18 cellular contexts compared by ENCODE assay signal in the genomic region with DNA sequence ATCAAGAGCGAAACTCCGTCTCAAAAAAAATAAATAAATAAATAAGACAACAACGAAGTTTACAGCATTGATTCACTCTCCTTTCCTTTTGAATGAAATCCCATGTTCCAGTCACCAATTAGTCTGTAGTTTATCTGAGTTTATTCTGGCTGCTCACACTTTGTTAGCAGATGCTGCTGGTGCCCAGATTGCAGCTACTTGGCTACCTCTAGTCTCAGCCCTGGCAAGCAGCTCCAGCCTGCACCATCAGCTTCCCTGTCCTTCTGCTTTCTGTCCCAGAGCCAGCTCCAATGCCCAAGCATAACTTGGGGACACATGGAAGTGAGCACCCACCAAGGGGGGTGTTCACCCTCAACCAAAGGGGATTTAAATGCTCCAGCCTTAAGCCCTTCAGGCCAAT. TPM values are rescaled to one million over a fixed set of nuclear protein-coding genes. Genes with fewer than 3 reads are reported as not detected.
DNase-seq lines count a peak whose midpoint lies in the region; ATAC-seq and TF ChIP-seq lines count a peak whose summit lies in the region.
"Had no signal": no experiment of that assay in that cellular context is flagged by ENCODE, and none has a peak within 500 bp of the region (broad histone marks: within the 10 kb centered on the region; RNA-seq: fewer than 3 reads in every experiment).

No MANE protein-coding gene starts in this region.

- H2AFZ ChIP-seq in DND-41 (ENCODE audit: low read depth, low read length) = no peak overlapping the region; the same call in 1 of the 2 replicates

- no peaks in the 10 kb centered on the region for H3K9me3 ChIP-seq in DND-41 (ENCODE audit: insufficient read depth, low read length, severe bottlenecking)
- H3K9me3 ChIP-seq in right cardiac atrium (ENCODE audit: control insufficient read depth, low read length) = no peaks in the 10 kb centered on the region

- peaks cover 5% of the 10 kb centered on the region; the same call in 1 of the 2 replicates for H3K9me3 Mint-ChIP-seq in WTC11
- H3K9me3 Mint-ChIP-seq in activated CD8-positive, alpha-beta T cell treated with anti-CD3 and anti-CD28 coated beads, Interleukin-2, amount 10 ng/mL, durations not matched to agents 7 days and 5 days (ENCODE audit: insufficient read depth) = no peaks in the 10 kb centered on the region

- peak; percentile 22 for DNase-seq in AG20443 (ENCODE audit: low spot score)
- DNase-seq in DND-41 = no peak
- DNase-seq in WTC11 (ENCODE audit: low spot score) = no peak
- peak; percentile 28 to 81 (median 69) for DNase-seq in right cardiac atrium
- no peak for DNase-seq in NCI-H1436 treated with DMSO at 0.1 percent for 48 hours (lab: John Stamatoyannopoulos, UW)
- no peak for DNase-seq in activated CD8-positive, alpha-beta T cell treated with anti-CD3 and anti-CD28 coated beads, Interleukin-2, amount 10 ng/mL, durations not matched to agents 7 days and 5 days
- DNase-seq: COR-L47, DMS153, Karpas-422, NCI-H1048, NCI-H1436, NCI-H2081, NCI-H2171 treated with DMSO at 0.1 percent for 48 hours, NCI-H748 treated with DMSO at 0.1 percent for 48 hours, T-helper 1 cell had no signal

- WGBS in right cardiac atrium = 55% methylated on average over 3 of the region's 3 CpGs

- H3K27ac ChIP-seq in DND-41 (ENCODE audit: low read length) (peak overlapping the region; percentile 9; the same call in 1 of the 2 replicates), right cardiac atrium (ENCODE audit: low read length) (no peak overlapping the region)
- H3K27ac ChIP-seq: HL-60 had no signal

- H3K36me3 Mint-ChIP-seq in WTC11 = no peaks in the 10 kb centered on the region
- no peaks in the 10 kb centered on the region for H3K36me3 Mint-ChIP-seq in activated CD8-positive, alpha-beta T cell treated with anti-CD3 and anti-CD28 coated beads, Interleukin-2, amount 10 ng/mL, durations not matched to agents 7 days and 5 days (ENCODE audit: low read depth)

- no peak overlapping the region for H3K4me3 Mint-ChIP-seq in WTC11
- H3K4me3 Mint-ChIP-seq in activated CD8-positive, alpha-beta T cell treated with anti-CD3 and anti-CD28 coated beads, Interleukin-2, amount 10 ng/mL, durations not matched to agents 7 days and 5 days = no peak overlapping the region
- H3K4me3 Mint-ChIP-seq: B cell had no signal

- H3K4me2 ChIP-seq in DND-41 (ENCODE audit: insufficient read depth, low read length) = no peak overlapping the region

- H3K9ac ChIP-seq in DND-41 (ENCODE audit: low read depth, low read length) = no peak overlapping the region

- intact Hi-C loops in right cardiac atrium (cut with DNase I) = no loop called here

- no peak for TF ChIP-seq CTCF in DND-41 (IDR thresholded peaks at IDR 0.05; ENCODE audit: borderline replicate concordance, extremely low read depth, low read length, poor library complexity, severe bottlenecking)
- no peak for TF ChIP-seq CTCF in WTC11 (IDR thresholded peaks at IDR 0.05)

- no peaks in the 10 kb centered on the region for H4K20me1 ChIP-seq in DND-41 (ENCODE audit: insufficient read depth, low read length)

- 0 out of 2 replicates have a peak overlapping the region, but pooled peaks have one; percentile 8 for H3K27ac Mint-ChIP-seq in WTC11
- no peak overlapping the region for H3K27ac Mint-ChIP-seq in activated CD8-positive, alpha-beta T cell treated with anti-CD3 and anti-CD28 coated beads, Interleukin-2, amount 10 ng/mL, durations not matched to agents 7 days and 5 days
- H3K27ac Mint-ChIP-seq: B cell had no signal

- H3K27me3 ChIP-seq in DND-41 (ENCODE audit: insufficient read depth, low read length, poor library complexity) = no peaks in the 10 kb centered on the region
- no peaks in the 10 kb centered on the region for H3K27me3 ChIP-seq in right cardiac atrium (ENCODE audit: control insufficient read depth, insufficient read depth)

- no peaks in the 10 kb centered on the region for H3K36me3 ChIP-seq in DND-41 (ENCODE audit: insufficient read depth, low read length)

- no peaks in the 10 kb centered on the region for H3K27me3 Mint-ChIP-seq in WTC11 (ENCODE audit: low read depth)
- H3K27me3 Mint-ChIP-seq in activated CD8-positive, alpha-beta T cell treated with anti-CD3 and anti-CD28 coated beads, Interleukin-2, amount 10 ng/mL, durations not matched to agents 7 days and 5 days (ENCODE audit: low read depth) = peaks cover 14% of the 10 kb centered on the region

- CTCF ChIA-PET in WTC11 (lab: Charles Lee) = no interaction called here
- CTCF ChIA-PET in activated CD8-positive, alpha-beta T cell treated with anti-CD3 and anti-CD28 coated beads, Interleukin-2, amount 10 ng/mL, durations not matched to agents 7 days and 5 days (lab: Charles Lee) = no interaction called here

- H3K79me2 ChIP-seq in DND-41 (ENCODE audit: insufficient read depth, low read length) = no peaks in the 10 kb centered on the region

- H3K4me3 ChIP-seq in DND-41 (ENCODE audit: low read depth in 1 of 2, low read length in 2 of 2) (no peak overlapping the region), right cardiac atrium (ENCODE audit: low read length) (no peak overlapping the region)

- ATAC-seq in DND-41 (ENCODE audit: insufficient read depth, low read depth) (no peak), WTC11 (no peak), right cardiac atrium (peak; percentile 45 to 80), GM19397 (IDR thresholded peaks at IDR 0.05; ENCODE audit: unreplicated experiment) (no peak)
- ATAC-seq in activated CD8-positive, alpha-beta T cell treated with anti-CD3 and anti-CD28 coated beads, Interleukin-2, amount 10 ng/mL, durations not matched to agents 7 days and 5 days = no peak

- peaks cover 21% of the 10 kb centered on the region for H3K4me1 Mint-ChIP-seq in WTC11
- H3K4me1 Mint-ChIP-seq in activated CD8-positive, alpha-beta T cell treated with anti-CD3 and anti-CD28 coated beads, Interleukin-2, amount 10 ng/mL, durations not matched to agents 7 days and 5 days (ENCODE audit: low read depth) = no peaks in the 10 kb centered on the region
- H3K4me1 Mint-ChIP-seq: B cell had no signal

- H3K4me1 ChIP-seq in DND-41 (ENCODE audit: insufficient read depth, low read length) (peaks cover 4% of the 10 kb centered on the region; the same call in 1 of the 2 replicates), right cardiac atrium (ENCODE audit: control insufficient read depth, insufficient read depth, low read length) (no peaks in the 10 kb centered on the region)

- POLR2A ChIA-PET in WTC11 (lab: Charles Lee) = no interaction called here
- POLR2A ChIA-PET in activated CD8-positive, alpha-beta T cell treated with anti-CD3 and anti-CD28 coated beads, Interleukin-2, amount 10 ng/mL, durations not matched to agents 7 days and 5 days (lab: Charles Lee) = no interaction called here

TF ChIP-seq in WTC11, 78 proteins besides CTCF, POLR2A, EP300 and RAD21 (continues in another document):
- no peak for TF ChIP-seq NFYB (CRISPR knock-in tag; conservative IDR thresholded peaks at IDR 0.05; ENCODE audit: low read depth)
- no peak for TF ChIP-seq ZNF138 (CRISPR knock-in tag; conservative IDR thresholded peaks at IDR 0.05)
- TF ChIP-seq OVOL2 (CRISPR knock-in tag; IDR thresholded peaks at IDR 0.05; ENCODE audit: borderline replicate concordance) = no peak
- TF ChIP-seq, protein P1, sequence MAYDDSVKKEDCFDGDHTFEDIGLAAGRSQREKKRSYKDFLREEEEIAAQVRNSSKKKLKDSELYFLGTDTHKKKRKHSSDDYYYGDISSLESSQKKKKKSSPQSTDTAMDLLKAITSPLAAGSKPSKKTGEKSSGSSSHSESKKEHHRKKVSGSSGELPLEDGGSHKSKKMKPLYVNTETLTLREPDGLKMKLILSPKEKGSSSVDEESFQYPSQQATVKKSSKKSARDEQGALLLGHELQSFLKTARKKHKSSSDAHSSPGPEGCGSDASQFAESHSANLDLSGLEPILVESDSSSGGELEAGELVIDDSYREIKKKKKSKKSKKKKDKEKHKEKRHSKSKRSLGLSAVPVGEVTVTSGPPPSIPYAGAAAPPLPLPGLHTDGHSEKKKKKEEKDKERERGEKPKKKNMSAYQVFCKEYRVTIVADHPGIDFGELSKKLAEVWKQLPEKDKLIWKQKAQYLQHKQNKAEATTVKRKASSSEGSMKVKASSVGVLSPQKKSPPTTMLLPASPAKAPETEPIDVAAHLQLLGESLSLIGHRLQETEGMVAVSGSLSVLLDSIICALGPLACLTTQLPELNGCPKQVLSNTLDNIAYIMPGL (CRISPR knock-in tag; IDR thresholded peaks at IDR 0.05) = no peak
- no peak for TF ChIP-seq SMAD4 (CRISPR knock-in tag; IDR thresholded peaks at IDR 0.05)
- TF ChIP-seq, protein P2, sequence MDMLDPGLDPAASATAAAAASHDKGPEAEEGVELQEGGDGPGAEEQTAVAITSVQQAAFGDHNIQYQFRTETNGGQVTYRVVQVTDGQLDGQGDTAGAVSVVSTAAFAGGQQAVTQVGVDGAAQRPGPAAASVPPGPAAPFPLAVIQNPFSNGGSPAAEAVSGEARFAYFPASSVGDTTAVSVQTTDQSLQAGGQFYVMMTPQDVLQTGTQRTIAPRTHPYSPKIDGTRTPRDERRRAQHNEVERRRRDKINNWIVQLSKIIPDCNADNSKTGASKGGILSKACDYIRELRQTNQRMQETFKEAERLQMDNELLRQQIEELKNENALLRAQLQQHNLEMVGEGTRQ (CRISPR knock-in tag; IDR thresholded peaks at IDR 0.05) = no peak
- no peak for TF ChIP-seq RORB (CRISPR knock-in tag; IDR thresholded peaks at IDR 0.05)

RNA-seq across cellular contexts. Expression of a gene that starts 9.6 kb away (rescaled TPM):
- total RNA-seq in WTC11 (2021) = 11.6 to 12.4 TPM (median 12.2 TPM) in 3 replicates
- total RNA-seq in right cardiac atrium = 1 to 10 TPM; 6.9 to 9.7 (median 8.5) TPM
- 2.7 TPM for polyA plus RNA-seq in right cardiac atrium
- 10 to 100 TPM in 1 of 2 experiments, 1 to 10 TPM in 1; 9.6 to 11.8 TPM for total RNA-seq in activated CD8-positive, alpha-beta T cell treated with anti-CD3 and anti-CD28 coated beads, Interleukin-2, amount 10 ng/mL, durations not matched to agents 7 days and 5 days

Comparison
In these comparisons a context has a peak if more than half of its experiments do, and no peak if none do; other contexts are left out.
1. DNase-seq: peak in AG20443 (single experiment) and right cardiac atrium (3 of 3); none in DND-41 (single experiment), WTC11 (single experiment), NCI-H1436 treated with DMSO at 0.1 percent for 48 hours (single experiment) and activated CD8-positive, alpha-beta T cell treated with anti-CD3 and anti-CD28 coated beads, Interleukin-2, amount 10 ng/mL, durations not matched to agents 7 days and 5 days (single experiment).
2. ATAC-seq: peak in right cardiac atrium (2 of 2); none in DND-41 (single experiment), WTC11 (single experiment), GM19397 (single experiment) and activated CD8-positive, alpha-beta T cell treated with anti-CD3 and anti-CD28 coated beads, Interleukin-2, amount 10 ng/mL, durations not matched to agents 7 days and 5 days (single experiment).